Comparison of ENCODE assay signal across 35 cellular contexts in genomic region chr9:118189615-118190014, GRCh38.
DNase-seq lines count a peak whose midpoint lies in the region; ATAC-seq, FAIRE-seq and TF ChIP-seq lines count a peak whose summit lies in the region.
"Had no signal": no experiment of that assay in that cellular context is flagged by ENCODE, and none has a peak within 500 bp of the region (broad histone marks: within the 10 kb centered on the region; RNA-seq: fewer than 3 reads in every experiment).

No MANE protein-coding gene starts in this region.

- no peaks in the 10 kb centered on the region for H3K23me2 ChIP-seq in H1 (ENCODE audit: low read depth, low read length)

- H3K4ac ChIP-seq in IMR-90 (ENCODE audit: low read depth, low read length) (no peak overlapping the region), H1 (replicated peaks; ENCODE audit: insufficient read length, low read depth, low read length) (no peak overlapping the region)

- TF ChIP-seq RAD21 in HepG2 (CRISPR knock-in tag; IDR thresholded peaks at IDR 0.05) = no peak
- no peak for TF ChIP-seq RAD21 in IMR-90 (IDR thresholded peaks at IDR 0.05; ENCODE audit: low read length)
- no peak for TF ChIP-seq RAD21 in K562 (CRISPR knock-in tag; conservative IDR thresholded peaks at IDR 0.05 in 1 of 2, IDR thresholded peaks at IDR 0.05 in 1 of 2)
- no peak for TF ChIP-seq RAD21 in H1 (IDR thresholded peaks at IDR 0.05 in 1 of 2, conservative IDR thresholded peaks at IDR 0.05 in 1 of 2; ENCODE audit: low read depth in 2 of 2, low read length in 2 of 2)

- dilution Hi-C loops in IMR-90 (cut with HindIII; ENCODE audit: low sequenced_read_pairs, unreplicated experiment) = no loop called here

- H3K27ac ChIP-seq in HepG2 (ENCODE audit: extremely low read length, insufficient read depth, low read length) (no peak overlapping the region), right lobe of liver (no peak overlapping the region), IMR-90 (ENCODE audit: insufficient read depth, low read length) (no peak overlapping the region), K562 (ENCODE audit: extremely low read depth, low read depth, low read length) (no peak overlapping the region), H1 (ENCODE audit: low read depth, low read length) (no peak overlapping the region)
- H3K27ac ChIP-seq: 22Rv1; A549; BLaER1; BLaER1 treated with 17β-estradiol and CSF1 and Interleukin-3, amounts not matched to agents 10 nM and 100 nM; C4-2B had no signal

- H2BK15ac ChIP-seq in IMR-90 (ENCODE audit: low read depth, low read length) (no peak overlapping the region), H1 (ENCODE audit: low read length) (no peak overlapping the region)

- ATAC-seq in HepG2 (no peak), right lobe of liver (no peak), IMR-90 (ENCODE audit: low read depth) (no peak), K562 (no peak), HG03175 (IDR thresholded peaks at IDR 0.05; ENCODE audit: unreplicated experiment) (no peak)
- ATAC-seq: A549; CD8-positive, alpha-beta T cell had no signal

- H4K5ac ChIP-seq in IMR-90 (ENCODE audit: low read depth, low read length) (no peak overlapping the region), H1 (ENCODE audit: insufficient read length, low read depth, low read length) (no peak overlapping the region)

- H2AFZ ChIP-seq in HepG2 (ENCODE audit: low read length) (no peak overlapping the region), IMR-90 (replicated peaks; ENCODE audit: low read length, poor library complexity) (no peak overlapping the region), K562 (ENCODE audit: low read depth, low read length) (no peak overlapping the region), H1 (ENCODE audit: low read length) (no peak overlapping the region)

- H3K36me3 ChIP-seq in HepG2 (replicated peaks in 1 of 2; ENCODE audit: control insufficient read depth in 1 of 2, insufficient read depth in 2 of 2, low read length in 2 of 2) = no peaks in the 10 kb centered on the region
- no peaks in the 10 kb centered on the region for H3K36me3 ChIP-seq in right lobe of liver
- H3K36me3 ChIP-seq in IMR-90 (ENCODE audit: control insufficient read depth, insufficient read depth, low read length) = no peaks in the 10 kb centered on the region
- H3K36me3 ChIP-seq in K562 (ENCODE audit: control insufficient read depth, insufficient read depth, low read length) = no peaks in the 10 kb centered on the region
- H3K36me3 ChIP-seq in H1 (ENCODE audit: control insufficient read depth in 2 of 4, insufficient read depth in 4 of 4, low read length in 3 of 4) = no peaks in the 10 kb centered on the region
- H3K36me3 ChIP-seq: BE2C; BLaER1; BLaER1 treated with 17β-estradiol and CSF1 and Interleukin-3, amounts not matched to agents 10 nM and 100 nM had no signal

- H2BK5ac ChIP-seq in IMR-90 (ENCODE audit: low read depth, low read length, poor library complexity, severe bottlenecking) (no peak overlapping the region), H1 (ENCODE audit: low read depth, low read length) (no peak overlapping the region)

- H4K8ac ChIP-seq in IMR-90 (ENCODE audit: low read depth in 2 of 2, low read length in 2 of 2) = no peak overlapping the region
- H4K8ac ChIP-seq in H1 (ENCODE audit: extremely low read depth, insufficient read depth, low read length) = no peak overlapping the region

- 3% methylated on average over 3 of the region's 3 CpGs for WGBS in HepG2 (ENCODE audit: low lambda C conversion rate)
- WGBS in right lobe of liver (ENCODE audit: insufficient coverage, low coverage, low lambda C conversion rate, missing lambda C conversion rate) = 70% methylated on average over 3 of the region's 3 CpGs
- WGBS in IMR-90 (ENCODE audit: extremely low coverage in 2 of 2, insufficient read length in 1 of 2), 2 experiments = no CpG with 5 or more reads among the region's 3 CpGs
- 2% methylated on average over 3 of the region's 3 CpGs for WGBS in K562 (ENCODE audit: insufficient coverage, low coverage, missing lambda C conversion rate)
- WGBS in H1 (ENCODE audit: extremely low coverage in 1 of 2, insufficient coverage in 1 of 2, insufficient read length in 1 of 2, insufficient replicate concordance in 2 of 2, low coverage in 1 of 2, low lambda C conversion rate in 2 of 2, missing lambda C conversion rate in 1 of 2), 2 experiments = 93% methylated on average over 3 of the region's 3 CpGs; no CpG with 5 or more reads in 1 of the 2 experiments

- H3K9ac ChIP-seq in HepG2 (ENCODE audit: insufficient read depth, low read depth, low read length) (no peak overlapping the region), IMR-90 (ENCODE audit: low read depth, low read length) (no peak overlapping the region), K562 (ENCODE audit: insufficient read depth in 1 of 2, low read depth in 2 of 2, low read length in 2 of 2) (no peak overlapping the region), H1 (replicated peaks in 1 of 4; ENCODE audit: extremely low read depth in 1 of 4, low read depth in 3 of 4, low read length in 3 of 4) (no peak overlapping the region)
- H3K9ac ChIP-seq: BLaER1; BLaER1 treated with 17β-estradiol and CSF1 and Interleukin-3, amounts not matched to agents 10 nM and 100 nM had no signal

- TF ChIP-seq POLR2A in HepG2 (IDR thresholded peaks at IDR 0.05; ENCODE audit: insufficient read depth in 1 of 2, low read depth in 2 of 2, low read length in 2 of 2) (no peak), right lobe of liver (IDR thresholded peaks at IDR 0.05) (no peak), IMR-90 (IDR thresholded peaks at IDR 0.05; ENCODE audit: low read depth, low read length) (no peak), K562 (conservative IDR thresholded peaks at IDR 0.05) (no peak), H1 (IDR thresholded peaks at IDR 0.05; ENCODE audit: control extremely low read depth in 1 of 2, low read depth in 2 of 2, low read length in 2 of 2) (no peak), H54 (IDR thresholded peaks at IDR 0.05; ENCODE audit: low read depth, low read length) (no peak)

- H3K4me3 ChIP-seq in HepG2 (replicated peaks in 1 of 3; ENCODE audit: insufficient read depth in 1 of 3, low read depth in 2 of 3, low read length in 3 of 3) (no peak overlapping the region), right lobe of liver (no peak overlapping the region), IMR-90 (ENCODE audit: insufficient read depth, low read depth, low read length) (no peak overlapping the region), K562 (no peak overlapping the region), H1 (ENCODE audit: extremely low read depth in 1 of 4, insufficient read depth in 2 of 4, low read depth in 3 of 4, low read length in 4 of 4) (no peak overlapping the region)
- H3K4me3 ChIP-seq: A549; BLaER1; BLaER1 treated with 17β-estradiol and CSF1 and Interleukin-3, amounts not matched to agents 10 nM and 100 nM had no signal

- no peak overlapping the region for H3K18ac ChIP-seq in IMR-90 (ENCODE audit: low read depth, low read length)
- no peak overlapping the region for H3K18ac ChIP-seq in H1 (ENCODE audit: extremely low read depth, low read length)

- no peak overlapping the region for H2BK12ac ChIP-seq in H1 (ENCODE audit: low read depth, low read length)

- DNase-seq in HepG2 (ENCODE audit: low spot score) (no peak), right lobe of liver (no peak), IMR-90 (no peak), K562 (ENCODE audit: extremely low read depth in 1 of 4, low spot score in 3 of 4) (no peak), H1 (ENCODE audit: low read depth in 1 of 2, low spot score in 2 of 2) (no peak), NCI-H146 treated with DMSO at 0.1 percent for 48 hours (lab: John Stamatoyannopoulos, UW; ENCODE audit: unreplicated experiment) (no peak), H54 (ENCODE audit: insufficient read length, low spot score) (no peak)
- DNase-seq: 8988T; ACHN; AML-193; BE2C; C1 segment of cervical spinal cord; Caco-2; Calu3; CD4-positive, alpha-beta memory T cell; CD4-positive, alpha-beta T cell; CD4-positive, CD25-positive, alpha-beta regulatory T cell; CD8-positive, alpha-beta memory T cell; CD8-positive, alpha-beta T cell; COR-L47; DMS 273 treated with DMSO at 0.1 percent for 48 hours; DMS153; DMS53; DMS79; DMS79 treated with DMSO at 0.1 percent for 48 hours; DND-41; EL had no signal

- H3K4me1 ChIP-seq in HepG2 (ENCODE audit: insufficient read depth, low read length) (no peaks in the 10 kb centered on the region), right lobe of liver (no peaks in the 10 kb centered on the region), IMR-90 (ENCODE audit: control insufficient read depth, insufficient read depth, low read length) (no peaks in the 10 kb centered on the region), K562 (replicated peaks in 1 of 2; ENCODE audit: control insufficient read depth in 2 of 2, insufficient read depth in 2 of 2, low read length in 2 of 2) (no peaks in the 10 kb centered on the region), H1 (replicated peaks in 1 of 4; ENCODE audit: control insufficient read depth in 3 of 4, insufficient read depth in 4 of 4, low read length in 3 of 4) (no peaks in the 10 kb centered on the region)
- H3K4me1 ChIP-seq: A549; BE2C; BLaER1; BLaER1 treated with 17β-estradiol and CSF1 and Interleukin-3, amounts not matched to agents 10 nM and 100 nM; Caco-2 had no signal

- TF ChIP-seq EP300 in HepG2 (IDR thresholded peaks at IDR 0.05; ENCODE audit: low read depth in 2 of 2, low read length in 2 of 2) = no peak
- TF ChIP-seq EP300 in HepG2 (CRISPR knock-in tag; IDR thresholded peaks at IDR 0.05; ENCODE audit: borderline replicate concordance) = no peak
- TF ChIP-seq EP300 in K562 (IDR thresholded peaks at IDR 0.05; ENCODE audit: low read length) = no peak
- no peak for TF ChIP-seq EP300 in H1 (IDR thresholded peaks at IDR 0.05; ENCODE audit: borderline replicate concordance in 1 of 2, low read depth in 2 of 2, low read length in 2 of 2)

- H2AK5ac ChIP-seq in IMR-90 (ENCODE audit: low read depth, low read length) (no peak overlapping the region), H1 (ENCODE audit: low read depth, low read length) (no peak overlapping the region)

- H3K79me1 ChIP-seq in IMR-90 (ENCODE audit: low read depth in 1 of 2, low read length in 2 of 2) (no peaks in the 10 kb centered on the region), H1 (ENCODE audit: low read depth, low read length) (no peaks in the 10 kb centered on the region)

- CTCF ChIA-PET in HepG2 (lab: Yijun Ruan, JAX; ENCODE audit: low intra/inter-chr PET ratio, low total read pairs) = no interaction called here
- CTCF ChIA-PET in IMR-90 (lab: Yijun Ruan, JAX) = no interaction called here
- CTCF ChIA-PET in K562 (lab: Yijun Ruan, JAX; ENCODE audit: low intra/inter-chr PET ratio) = no interaction called here
- CTCF ChIA-PET in H1 (lab: Charles Lee; ENCODE audit: partially characterized antibody) = no interaction called here

- H3K79me2 ChIP-seq in HepG2 (ENCODE audit: insufficient read depth, low read length) (no peaks in the 10 kb centered on the region), K562 (ENCODE audit: control insufficient read depth, insufficient read depth, low read length) (no peaks in the 10 kb centered on the region), H1 (ENCODE audit: control insufficient read depth in 1 of 2, insufficient read depth in 2 of 2, low read length in 2 of 2) (no peaks in the 10 kb centered on the region)

- H2BK120ac ChIP-seq in IMR-90 (ENCODE audit: low read depth, low read length) (no peak overlapping the region), H1 (replicated peaks; ENCODE audit: low read depth, low read length) (no peak overlapping the region)

- peaks cover 78% of the 10 kb centered on the region for H3K9me3 ChIP-seq in HepG2 (ENCODE audit: low read length)
- H3K9me3 ChIP-seq in right lobe of liver = no peaks in the 10 kb centered on the region
- peaks cover 11% of the 10 kb centered on the region for H3K9me3 ChIP-seq in IMR-90 (ENCODE audit: control insufficient read depth, insufficient read depth, low read length)
- H3K9me3 ChIP-seq in K562 (replicated peaks; ENCODE audit: control insufficient read depth, insufficient read depth, low read depth, low read length) = no peaks in the 10 kb centered on the region
- no peaks in the 10 kb centered on the region for H3K9me3 ChIP-seq in H1 (ENCODE audit: insufficient read depth in 2 of 2, low read depth in 1 of 2, low read length in 1 of 2)
- H3K9me3 ChIP-seq: A549, BE2C, BLaER1, Caco-2 had no signal

- POLR2A ChIA-PET in HepG2 (lab: Yijun Ruan, JAX) = no interaction called here
- POLR2A ChIA-PET in IMR-90 (lab: Charles Lee; ENCODE audit: unreplicated experiment) = no interaction called here
- POLR2A ChIA-PET in K562 (lab: Yijun Ruan, JAX) = no interaction called here
- POLR2A ChIA-PET in H1 (lab: Charles Lee; ENCODE audit: partially characterized antibody) = no interaction called here

- no peaks in the 10 kb centered on the region for H3K27me3 ChIP-seq in HepG2 (ENCODE audit: control insufficient read depth in 1 of 2, insufficient read depth in 2 of 2, low read length in 2 of 2)
- H3K27me3 ChIP-seq in right lobe of liver = no peaks in the 10 kb centered on the region
- H3K27me3 ChIP-seq in IMR-90 (ENCODE audit: control insufficient read depth, insufficient read depth, low read length) = no peaks in the 10 kb centered on the region
- no peaks in the 10 kb centered on the region for H3K27me3 ChIP-seq in K562 (ENCODE audit: control insufficient read depth in 2 of 2, insufficient read depth in 2 of 2, low read length in 2 of 2)
- no peaks in the 10 kb centered on the region for H3K27me3 ChIP-seq in H1 (replicated peaks in 1 of 4; ENCODE audit: control insufficient read depth in 3 of 4, extremely low read depth in 1 of 4, insufficient read depth in 3 of 4, low read length in 3 of 4)
- H3K27me3 ChIP-seq: BE2C; BLaER1; BLaER1 treated with 17β-estradiol and CSF1 and Interleukin-3, amounts not matched to agents 10 nM and 100 nM had no signal

- H4K20me1 ChIP-seq in HepG2 (ENCODE audit: insufficient read depth, low read length) (no peaks in the 10 kb centered on the region), IMR-90 (ENCODE audit: insufficient read depth, low read length) (no peaks in the 10 kb centered on the region), K562 (replicated peaks; ENCODE audit: control insufficient read depth, insufficient read depth, low read length) (no peaks in the 10 kb centered on the region), H1 (replicated peaks in 1 of 2; ENCODE audit: control insufficient read depth in 1 of 2, insufficient read depth in 2 of 2, low read length in 2 of 2) (no peaks in the 10 kb centered on the region)
- H4K20me1 ChIP-seq: BLaER1; BLaER1 treated with 17β-estradiol and CSF1 and Interleukin-3, amounts not matched to agents 10 nM and 100 nM had no signal

- H2BK20ac ChIP-seq in IMR-90 (ENCODE audit: low read depth, low read length) = no peak overlapping the region
- H2BK20ac ChIP-seq in H1 (ENCODE audit: low read length) = no peak overlapping the region

- no peak for FAIRE-seq in HepG2 (lab: Jason Lieb, UNC)
- no peak for FAIRE-seq in K562 (lab: Jason Lieb, UNC)
- FAIRE-seq in H1 (lab: Jason Lieb, UNC) = no peak
- no peak for FAIRE-seq in H54 (lab: Jason Lieb, UNC)
- FAIRE-seq: A204.1, A549, D721Med had no signal

- H3K56ac ChIP-seq in IMR-90 (ENCODE audit: extremely low read depth, insufficient read depth, low read length) (no peak overlapping the region), H1 (replicated peaks; ENCODE audit: insufficient read length, low read depth, low read length) (no peak overlapping the region)

- intact Hi-C loops in HepG2 (cut with micrococcal nuclease; ENCODE audit: unreplicated experiment) (no loop called here), right lobe of liver (cut with DNase I) (no loop called here), IMR-90 (cut with micrococcal nuclease) (no loop called here), K562 (cut with micrococcal nuclease) (no loop called here)

- H3K23ac ChIP-seq in IMR-90 (ENCODE audit: low read depth, low read length) (no peak overlapping the region), H1 (ENCODE audit: insufficient read length) (no peak overlapping the region)

- no peak overlapping the region for H2AK9ac ChIP-seq in IMR-90 (replicated peaks; ENCODE audit: low read depth, low read length, poor library complexity)

- H3K4me2 ChIP-seq in HepG2 (ENCODE audit: low read depth, low read length) (no peak overlapping the region), IMR-90 (ENCODE audit: low read depth, low read length) (no peak overlapping the region), K562 (ENCODE audit: insufficient read depth, low read length) (no peak overlapping the region), H1 (ENCODE audit: insufficient read depth in 1 of 2, low read depth in 2 of 2, low read length in 2 of 2) (no peak overlapping the region)
- H3K4me2 ChIP-seq: A549; BLaER1; BLaER1 treated with 17β-estradiol and CSF1 and Interleukin-3, amounts not matched to agents 10 nM and 100 nM had no signal

- H3K14ac ChIP-seq in IMR-90 (replicated peaks; ENCODE audit: low read depth, low read length) (no peak overlapping the region), H1 (ENCODE audit: insufficient read length) (no peak overlapping the region)

- BruUV-seq in HepG2 (replicated peaks; lab: Mats Ljungman, UMichigan) (no TSS peak), IMR-90 (replicated peaks; lab: Mats Ljungman, UMichigan) (no TSS peak), K562 (replicated peaks; lab: Mats Ljungman, UMichigan) (no TSS peak)

- in situ Hi-C loops in HepG2 (cut with HindIII; ENCODE audit: extremely low pct_ligation_motif_present, low pct_unique_long_range_greater_than_20kb) (no loop called here), IMR-90 (cut with MboI; ENCODE audit: low sequenced_read_pairs) (no loop called here), K562 (cut with MboI) (no loop called here)

- no peak for TF ChIP-seq CTCF in HepG2 (CRISPR knock-in tag; IDR thresholded peaks at IDR 0.05)
- no peak for TF ChIP-seq CTCF in right lobe of liver (IDR thresholded peaks at IDR 0.05)
- no peak for TF ChIP-seq CTCF in IMR-90 (conservative IDR thresholded peaks at IDR 0.05; ENCODE audit: low read depth, low read length)
- no peak for TF ChIP-seq CTCF in K562 (IDR thresholded peaks at IDR 0.05 in 2 of 3, conservative IDR thresholded peaks at IDR 0.05 in 1 of 3; ENCODE audit: insufficient read depth in 2 of 3, low read depth in 1 of 3, low read length in 3 of 3)
- TF ChIP-seq CTCF in H1 (IDR thresholded peaks at IDR 0.05; ENCODE audit: control extremely low read depth in 1 of 3, insufficient read depth in 1 of 3, low read depth in 1 of 3, low read length in 3 of 3) = no peak

- H3K9me1 ChIP-seq in IMR-90 (ENCODE audit: insufficient read depth, low read length) (no peaks in the 10 kb centered on the region), K562 (ENCODE audit: control insufficient read depth, insufficient read depth, low read length) (no peaks in the 10 kb centered on the region)

- H4K91ac ChIP-seq in IMR-90 (ENCODE audit: insufficient read depth, low read depth, low read length) (no peak overlapping the region), H1 (replicated peaks; ENCODE audit: insufficient read length, low read length) (no peak overlapping the region)

Comparison
In these comparisons a context has a peak if more than half of its experiments do, and no peak if none do; other contexts are left out.
1. Of the 241 proteins assayed by ChIP-seq in both HepG2 and K562: peak only in HepG2: none; only in K562: none; in both: CEBPB; in neither: 239; mixed calls (peak in some experiments, not most) for 1.